ENCODE assay signal across 1 cellular context in the genomic region with DNA sequence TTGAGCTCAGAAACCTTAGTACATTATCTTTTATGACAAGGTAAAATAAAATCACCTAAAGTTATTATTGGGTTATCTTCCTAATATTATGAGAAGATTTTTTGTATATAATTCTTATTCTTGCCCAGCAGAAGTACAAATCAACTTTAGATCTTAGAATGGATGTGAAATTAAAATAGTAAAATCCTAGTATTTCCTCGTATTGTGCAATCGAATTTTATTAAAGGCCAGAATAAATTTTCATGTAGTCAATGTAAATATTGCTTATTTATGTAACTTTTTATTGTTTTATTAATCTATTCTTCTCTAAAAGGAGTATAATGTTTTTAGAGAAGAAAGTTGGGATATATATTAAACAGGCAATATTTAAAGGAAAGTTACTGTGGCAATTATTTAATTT.
TF ChIP-seq lines count a peak whose summit lies in the region.

No MANE protein-coding gene starts in this region.

TF ChIP-seq in H1, 55 proteins besides CTCF, POLR2A, EP300 and RAD21:
- TF ChIP-seq, protein P1, sequence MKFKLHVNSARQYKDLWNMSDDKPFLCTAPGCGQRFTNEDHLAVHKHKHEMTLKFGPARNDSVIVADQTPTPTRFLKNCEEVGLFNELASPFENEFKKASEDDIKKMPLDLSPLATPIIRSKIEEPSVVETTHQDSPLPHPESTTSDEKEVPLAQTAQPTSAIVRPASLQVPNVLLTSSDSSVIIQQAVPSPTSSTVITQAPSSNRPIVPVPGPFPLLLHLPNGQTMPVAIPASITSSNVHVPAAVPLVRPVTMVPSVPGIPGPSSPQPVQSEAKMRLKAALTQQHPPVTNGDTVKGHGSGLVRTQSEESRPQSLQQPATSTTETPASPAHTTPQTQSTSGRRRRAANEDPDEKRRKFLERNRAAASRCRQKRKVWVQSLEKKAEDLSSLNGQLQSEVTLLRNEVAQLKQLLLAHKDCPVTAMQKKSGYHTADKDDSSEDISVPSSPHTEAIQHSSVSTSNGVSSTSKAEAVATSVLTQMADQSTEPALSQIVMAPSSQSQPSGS (IDR thresholded peaks at IDR 0.05; ENCODE audit: low read length), result no peak
- TF ChIP-seq CEBPB (IDR thresholded peaks at IDR 0.05; ENCODE audit: low read depth, low read length), result peak; percentile 26; the same call in 1 of the 2 replicates
